In the genomic region with DNA sequence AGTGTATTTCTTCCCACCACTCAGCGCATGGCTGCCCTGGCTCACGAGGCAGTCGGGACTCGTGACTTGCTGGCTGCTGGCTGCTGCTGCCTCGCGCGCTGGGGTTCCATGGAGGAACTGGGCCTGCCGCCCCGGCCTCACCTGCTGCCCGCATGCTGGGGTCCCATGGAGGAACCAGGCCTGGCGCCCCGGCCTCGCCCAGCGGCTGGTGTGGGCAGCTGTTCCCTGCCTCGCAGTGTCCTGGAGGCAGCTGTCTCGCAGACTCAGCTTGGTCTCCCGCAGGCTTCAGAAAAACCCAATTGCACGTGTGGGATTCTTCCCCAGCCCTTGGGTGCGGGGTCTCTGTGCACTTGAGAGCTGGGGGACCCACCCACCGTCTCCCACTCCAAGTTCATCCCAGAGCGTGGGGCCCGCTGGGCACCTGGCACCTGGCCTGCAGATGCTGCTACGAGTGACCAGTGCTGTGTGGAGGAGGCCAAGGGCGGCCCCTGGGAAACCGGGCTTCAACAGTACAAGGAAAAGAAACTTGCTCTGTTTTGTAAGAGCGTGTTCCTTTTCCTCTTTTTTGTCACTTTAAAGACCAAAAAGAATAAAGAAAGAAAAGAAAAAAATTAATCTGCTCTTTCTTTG, we compare ENCODE assay signal across 1 cellular context.
TF ChIP-seq lines count a peak whose summit lies in the region.

No MANE protein-coding gene starts in this region.

TF ChIP-seq in endothelial cell of umbilical vein, 7 proteins besides CTCF, POLR2A, EP300 and RAD21:
- TF ChIP-seq MYC (IDR thresholded peaks at IDR 0.05; ENCODE audit: low read depth, low read length): no peak
- TF ChIP-seq, protein P1, sequence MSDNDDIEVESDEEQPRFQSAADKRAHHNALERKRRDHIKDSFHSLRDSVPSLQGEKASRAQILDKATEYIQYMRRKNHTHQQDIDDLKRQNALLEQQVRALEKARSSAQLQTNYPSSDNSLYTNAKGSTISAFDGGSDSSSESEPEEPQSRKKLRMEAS (IDR thresholded peaks at IDR 0.05; ENCODE audit: insufficient read depth, insufficient read length): no peak
- TF ChIP-seq JUN (IDR thresholded peaks at IDR 0.05; ENCODE audit: borderline replicate concordance, insufficient read depth, insufficient read length, low read depth): no peak
- no peak for TF ChIP-seq EZH2 (IDR thresholded peaks at IDR 0.05; ENCODE audit: borderline replicate concordance, low read depth, low read length, severe bottlenecking)
- TF ChIP-seq GATA2 (IDR thresholded peaks at IDR 0.05; ENCODE audit: insufficient read depth, insufficient read length, low read depth, low read length): no peak
- no peak for TF ChIP-seq POLR2AphosphoS5 (IDR thresholded peaks at IDR 0.05; ENCODE audit: insufficient read depth, low read depth, low read length)
- no peak for TF ChIP-seq FOS (IDR thresholded peaks at IDR 0.05; ENCODE audit: borderline replicate concordance, insufficient read depth, low read length)
TF ChIP-seq in endothelial cell of umbilical vein: peak in this region for 0.
